ENCODE assay signal across 1 cellular context in the genomic region with DNA sequence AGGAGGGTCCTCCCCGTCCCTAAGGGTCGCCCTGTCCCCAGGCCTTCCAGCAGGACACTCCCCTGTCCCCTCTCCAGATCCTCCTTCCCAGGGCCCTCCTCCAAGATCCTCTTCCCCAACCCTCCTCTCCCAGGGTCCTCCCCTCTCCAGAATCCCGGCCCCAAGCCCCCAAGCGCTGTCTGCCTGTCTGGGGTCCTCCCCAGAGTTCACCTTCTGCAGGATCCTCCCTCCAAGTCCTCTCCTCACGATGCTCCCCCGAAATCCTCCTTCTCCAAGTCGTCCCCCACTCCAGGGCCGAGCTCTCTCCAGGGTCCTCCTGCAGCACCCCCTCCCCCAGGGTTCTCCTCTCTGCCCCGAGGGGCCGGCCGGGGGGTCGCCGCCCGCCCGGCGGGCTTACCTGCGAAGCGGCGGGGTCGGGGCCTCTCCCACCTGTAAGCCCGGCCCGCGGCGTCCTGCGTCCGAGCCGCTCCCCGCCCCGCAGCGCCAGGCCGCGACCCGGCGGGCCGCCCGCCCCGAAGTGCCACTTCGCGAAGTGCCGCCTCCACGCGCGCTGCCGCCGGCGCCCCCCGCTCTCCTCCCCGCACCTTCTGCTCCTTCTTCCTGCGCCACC.
TF ChIP-seq lines count a peak whose summit lies in the region.

No MANE protein-coding gene starts in this region.

TF ChIP-seq in HepG2, 621 proteins besides CTCF, POLR2A, EP300 and RAD21 (continued from another document):
- TF ChIP-seq ZNF430 (CRISPR knock-in tag; IDR thresholded peaks at IDR 0.05) (0 out of 2 replicates have a peak, but pooled peaks have one; percentile 29), THAP11 (CRISPR knock-in tag; IDR thresholded peaks at IDR 0.05) (no peak), ARHGAP35 (CRISPR knock-in tag; IDR thresholded peaks at IDR 0.05; ENCODE audit: borderline replicate concordance) (no peak), NR2F1 (CRISPR knock-in tag; IDR thresholded peaks at IDR 0.05) (no peak), ZNF230 (CRISPR knock-in tag; IDR thresholded peaks at IDR 0.05) (0 out of 2 replicates have a peak, but pooled peaks have one; percentile 46), ZNF670 (CRISPR knock-in tag; IDR thresholded peaks at IDR 0.05; ENCODE audit: borderline replicate concordance) (no peak), KDM5B (CRISPR knock-in tag; IDR thresholded peaks at IDR 0.05; ENCODE audit: borderline replicate concordance) (peak; percentile 12; the same call in 1 of the 2 replicates), MAZ (IDR thresholded peaks at IDR 0.05; ENCODE audit: borderline replicate concordance, low read depth, low read length) (no peak; the same call in 1 of the 2 replicates), MAZ (CRISPR knock-in tag; IDR thresholded peaks at IDR 0.05; ENCODE audit: low read depth) (no peak), ERF (CRISPR knock-in tag; IDR thresholded peaks at IDR 0.05) (peak; percentile 33; the same call in 1 of the 2 replicates)
- TF ChIP-seq, protein P1, sequence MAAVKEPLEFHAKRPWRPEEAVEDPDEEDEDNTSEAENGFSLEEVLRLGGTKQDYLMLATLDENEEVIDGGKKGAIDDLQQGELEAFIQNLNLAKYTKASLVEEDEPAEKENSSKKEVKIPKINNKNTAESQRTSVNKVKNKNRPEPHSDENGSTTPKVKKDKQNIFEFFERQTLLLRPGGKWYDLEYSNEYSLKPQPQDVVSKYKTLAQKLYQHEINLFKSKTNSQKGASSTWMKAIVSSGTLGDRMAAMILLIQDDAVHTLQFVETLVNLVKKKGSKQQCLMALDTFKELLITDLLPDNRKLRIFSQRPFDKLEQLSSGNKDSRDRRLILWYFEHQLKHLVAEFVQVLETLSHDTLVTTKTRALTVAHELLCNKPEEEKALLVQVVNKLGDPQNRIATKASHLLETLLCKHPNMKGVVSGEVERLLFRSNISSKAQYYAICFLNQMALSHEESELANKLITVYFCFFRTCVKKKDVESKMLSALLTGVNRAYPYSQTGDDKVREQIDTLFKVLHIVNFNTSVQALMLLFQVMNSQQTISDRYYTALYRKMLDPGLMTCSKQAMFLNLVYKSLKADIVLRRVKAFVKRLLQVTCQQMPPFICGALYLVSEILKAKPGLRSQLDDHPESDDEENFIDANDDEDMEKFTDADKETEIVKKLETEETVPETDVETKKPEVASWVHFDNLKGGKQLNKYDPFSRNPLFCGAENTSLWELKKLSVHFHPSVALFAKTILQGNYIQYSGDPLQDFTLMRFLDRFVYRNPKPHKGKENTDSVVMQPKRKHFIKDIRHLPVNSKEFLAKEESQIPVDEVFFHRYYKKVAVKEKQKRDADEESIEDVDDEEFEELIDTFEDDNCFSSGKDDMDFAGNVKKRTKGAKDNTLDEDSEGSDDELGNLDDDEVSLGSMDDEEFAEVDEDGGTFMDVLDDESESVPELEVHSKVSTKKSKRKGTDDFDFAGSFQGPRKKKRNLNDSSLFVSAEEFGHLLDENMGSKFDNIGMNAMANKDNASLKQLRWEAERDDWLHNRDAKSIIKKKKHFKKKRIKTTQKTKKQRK (IDR thresholded peaks at IDR 0.05; ENCODE audit: low read length): no peak
- TF ChIP-seq, protein P2, sequence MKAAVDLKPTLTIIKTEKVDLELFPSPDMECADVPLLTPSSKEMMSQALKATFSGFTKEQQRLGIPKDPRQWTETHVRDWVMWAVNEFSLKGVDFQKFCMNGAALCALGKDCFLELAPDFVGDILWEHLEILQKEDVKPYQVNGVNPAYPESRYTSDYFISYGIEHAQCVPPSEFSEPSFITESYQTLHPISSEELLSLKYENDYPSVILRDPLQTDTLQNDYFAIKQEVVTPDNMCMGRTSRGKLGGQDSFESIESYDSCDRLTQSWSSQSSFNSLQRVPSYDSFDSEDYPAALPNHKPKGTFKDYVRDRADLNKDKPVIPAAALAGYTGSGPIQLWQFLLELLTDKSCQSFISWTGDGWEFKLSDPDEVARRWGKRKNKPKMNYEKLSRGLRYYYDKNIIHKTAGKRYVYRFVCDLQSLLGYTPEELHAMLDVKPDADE (CRISPR knock-in tag; IDR thresholded peaks at IDR 0.05): 0 out of 2 replicates have a peak, but pooled peaks have one; percentile 18
